23 cellular contexts compared by ENCODE assay signal in the genomic region with DNA sequence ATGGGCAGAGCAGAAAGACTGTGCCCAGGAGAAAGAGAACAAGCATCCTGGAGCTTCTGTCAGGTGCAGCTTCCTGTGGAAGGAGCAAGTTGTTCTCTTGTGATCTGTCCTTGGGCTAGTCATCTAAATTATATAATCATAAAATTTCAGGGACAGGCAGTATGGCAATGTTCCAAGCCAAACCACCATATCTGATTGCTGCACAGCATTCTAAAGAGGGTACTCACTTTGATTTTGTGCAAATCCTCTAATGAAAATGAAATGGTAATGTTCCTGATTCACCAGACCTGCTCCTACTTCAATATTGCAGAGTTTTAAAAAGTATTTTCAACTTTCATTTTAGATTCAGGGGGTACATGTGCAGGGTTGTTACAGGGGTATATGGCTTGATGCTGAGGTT. TPM values are rescaled to one million over a fixed set of nuclear protein-coding genes. Genes with fewer than 3 reads are reported as not detected.
"Had no signal": no experiment of that assay in that cellular context is flagged by ENCODE, and none has a peak within 500 bp of the region (broad histone marks: within the 10 kb centered on the region; RNA-seq: fewer than 3 reads in every experiment).

Gene PATE2 (minus strand): TSS at position 101 of the 400 bp plus-strand sequence. CDS start 55 bp downstream, at position 46.

- H3K36me3 ChIP-seq: SJSA1 had no signal

- H3K4me3 ChIP-seq: SJSA1, SK-N-MC had no signal

- H3K4me1 ChIP-seq: SJSA1 had no signal

- H3K27me3 ChIP-seq: SJSA1 had no signal

- H3K9me3 ChIP-seq: SJSA1 had no signal

- DNase-seq: KBM-7, MM.1S, NCI-H1092 treated with DMSO at 0.1 percent for 48 hours, NCI-H1436, NCI-H187, NCI-H2029, NCI-H2081 treated with DMSO at 0.1 percent for 48 hours, NCI-H2171, NCI-H226, NCI-H446, NCI-H510A, NCI-H524 treated with DMSO at 0.1 percent for 48 hours, NCI-H69, NCI-H774, Right ventricle myocardium superior, RPMI8226, SIG-M5, T-helper 1 cell had no signal

- H3K27ac ChIP-seq: SJSA1, SK-N-MC had no signal

- FAIRE-seq: RCC 7860 had no signal

RNA-seq across cellular contexts. Expression of gene PATE2, which starts in this region (rescaled TPM):
- total RNA-seq: HT-29, LHCN-M2, Right ventricle myocardium superior, SJSA1 had no signal
